Comparison of ENCODE assay signal across 21 cellular contexts in genomic region chr6:154757352-154758095, GRCh38. TPM values are rescaled to one million over a fixed set of nuclear protein-coding genes. Genes with fewer than 3 reads are reported as not detected.
DNase-seq lines count a peak whose midpoint lies in the region; ATAC-seq and TF ChIP-seq lines count a peak whose summit lies in the region.
"Had no signal": no experiment of that assay in that cellular context is flagged by ENCODE, and none has a peak within 500 bp of the region (broad histone marks: within the 10 kb centered on the region; RNA-seq: fewer than 3 reads in every experiment).

No MANE protein-coding gene starts in this region.

- no peak for TF ChIP-seq EP300 in SK-N-SH (IDR thresholded peaks at IDR 0.05; ENCODE audit: borderline replicate concordance in 1 of 2, low read depth in 1 of 2, low read length in 1 of 2)

- H3K4me1 ChIP-seq in SK-N-SH (ENCODE audit: control insufficient read depth in 1 of 2, insufficient read depth in 2 of 2, low read depth in 1 of 2, low read length in 1 of 2) (no peaks in the 10 kb centered on the region; a peak in 2 of 4 replicates), neutrophil (ENCODE audit: control insufficient read depth in 1 of 2, insufficient read depth in 1 of 2, low read depth in 1 of 2, low read length in 1 of 2) (peaks cover 2 to 9% of the 10 kb centered on the region in 2 experiments)
- H3K4me1 ChIP-seq: BLaER1, colonic mucosa had no signal

- H3K36me3 ChIP-seq in SK-N-SH (replicated peaks in 1 of 2; ENCODE audit: control insufficient read depth in 1 of 2, insufficient read depth in 2 of 2, low read length in 1 of 2) (peaks cover 0 to 9% of the 10 kb centered on the region in 2 experiments), neutrophil (no peaks in the 10 kb centered on the region)
- H3K36me3 ChIP-seq: colonic mucosa, gastroesophageal sphincter, ovary, upper lobe of left lung had no signal

- peaks cover 12% of the 10 kb centered on the region for H3F3A ChIP-seq in SK-N-SH (replicated peaks; ENCODE audit: insufficient read depth)

- TF ChIP-seq CTCF in SK-N-SH (IDR thresholded peaks at IDR 0.05) (no peak), RWPE1 (conservative IDR thresholded peaks at IDR 0.05; ENCODE audit: low read depth) (no peak), neutrophil (IDR thresholded peaks at IDR 0.05) (no peak)

- no peak for DNase-seq in SK-N-SH
- peak; percentile 12 for DNase-seq in RWPE1 (ENCODE audit: low spot score)
- DNase-seq in NCI-H187 treated with DMSO at 0.1 percent for 48 hours (lab: John Stamatoyannopoulos, UW) = no peak
- DNase-seq: 8988T; activated CD4-positive, alpha-beta T cell treated with anti-CD3 and anti-CD28 coated beads, Interleukin-2, amount 50 U/mL, for 1 hour; activated naive CD4-positive, alpha-beta T cell treated with Interleukin-2 at 50 U/mL for 16 hours; colonic mucosa; NCI-H2081; NCI-H524 treated with DMSO at 0.1 percent for 48 hours; ovary; stimulated activated naive CD8-positive, alpha-beta T cell treated with anti-CD3 and anti-CD28 coated beads, Interleukin-15, amount 100 ng/mL, for 72 hours; T-cell; upper lobe of left lung had no signal

- CTCF ChIA-PET in SK-N-SH (lab: Yijun Ruan, JAX) (interaction anchor here (0.9 kb wide), 1 partner anchor 14 kb away, joined by 3 read pairs; no protein-coding TSS in a partner anchor), RWPE1 (lab: Yijun Ruan, JAX) (interaction anchor here (0.5 to 0.6 kb wide), 2 partner anchors 57 to 571 kb away, joined by 3 read pairs; no protein-coding TSS in a partner anchor)

- 92% methylated on average over 3 of the region's 3 CpGs for WGBS in SK-N-SH (ENCODE audit: low lambda C conversion rate)

- H3K9ac ChIP-seq in SK-N-SH = no peak overlapping the region
- H3K9ac ChIP-seq: BLaER1, KMS-11 had no signal

- no peaks in the 10 kb centered on the region for H3K9me2 ChIP-seq in SK-N-SH

- H3K4me3 ChIP-seq in SK-N-SH (ENCODE audit: low read depth in 2 of 2, low read length in 1 of 2) (no peak overlapping the region), neutrophil (ENCODE audit: low read depth in 1 of 2, low read length in 1 of 2) (no peak overlapping the region)
- H3K4me3 ChIP-seq: BLaER1, colonic mucosa, gastroesophageal sphincter, ovary, upper lobe of left lung had no signal

- no peak overlapping the region for H3K27ac ChIP-seq in SK-N-SH (ENCODE audit: low read depth in 2 of 2, low read length in 1 of 2)
- H3K27ac ChIP-seq in RWPE1 = peak overlapping the region; percentile 66
- H3K27ac ChIP-seq in neutrophil = peak overlapping the region; percentile 32
- H3K27ac ChIP-seq: BLaER1, colonic mucosa, KMS-11, ovary, upper lobe of left lung had no signal

- H2AFZ ChIP-seq in SK-N-SH (ENCODE audit: low read depth) = no peak overlapping the region

- POLR2A ChIA-PET in SK-N-SH (lab: Yijun Ruan, JAX) = interaction anchor here (0.6 kb wide), 1 partner anchor 9 kb away, joined by 3 read pairs; no protein-coding TSS in a partner anchor
- POLR2A ChIA-PET in RWPE1 (lab: Yijun Ruan, JAX; ENCODE audit: low non-redundant PET) = no interaction called here

- no peak overlapping the region for H3K4me2 ChIP-seq in SK-N-SH
- H3K4me2 ChIP-seq: BLaER1, KMS-11 had no signal

- no peak for TF ChIP-seq RAD21 in SK-N-SH (IDR thresholded peaks at IDR 0.05; ENCODE audit: low read length)

- no peaks in the 10 kb centered on the region for H3K9me3 ChIP-seq in SK-N-SH
- no peaks in the 10 kb centered on the region for H3K9me3 ChIP-seq in neutrophil
- H3K9me3 ChIP-seq: colonic mucosa, gastroesophageal sphincter, ovary, upper lobe of left lung had no signal

- H3K79me2 ChIP-seq in SK-N-SH (ENCODE audit: insufficient read depth) = peaks cover 98% of the 10 kb centered on the region

- H4K20me1 ChIP-seq in SK-N-SH (ENCODE audit: insufficient read depth) = peaks cover 92% of the 10 kb centered on the region

- ATAC-seq in SK-N-SH treated with all-trans-retinoic acid at 6 μM for 48 hours (peak; percentile 30; the same call in 1 of the 3 replicates), esophagus mucosa (peak; percentile 9), HG03108 (IDR thresholded peaks at IDR 0.05; ENCODE audit: unreplicated experiment) (no peak), GM19324 (IDR thresholded peaks at IDR 0.05; ENCODE audit: low FRiP score, unreplicated experiment) (no peak)
- ATAC-seq: gastroesophageal sphincter; stimulated activated naive CD8-positive, alpha-beta T cell treated with anti-CD3 and anti-CD28 coated beads, Interleukin-15, amount 100 ng/mL, for 72 hours; T-cell had no signal

- H3K27me3 ChIP-seq in SK-N-SH (ENCODE audit: insufficient read depth) (no peaks in the 10 kb centered on the region), neutrophil (no peaks in the 10 kb centered on the region)
- H3K27me3 ChIP-seq: BLaER1, colonic mucosa, gastroesophageal sphincter, ovary, upper lobe of left lung had no signal

TF ChIP-seq in SK-N-SH treated with all-trans-retinoic acid at 6 μM for 48 hours, 23 proteins besides CTCF, POLR2A, EP300 and RAD21 (continues in another document):
- TF ChIP-seq BACH2 (CRISPR knock-in tag; IDR thresholded peaks at IDR 0.05; ENCODE audit: borderline replicate concordance) (no peak), ZNF70 (CRISPR knock-in tag; IDR thresholded peaks at IDR 0.05) (no peak), ZFP30 (CRISPR knock-in tag; IDR thresholded peaks at IDR 0.05) (no peak), ISL1 (CRISPR knock-in tag; IDR thresholded peaks at IDR 0.05) (no peak), TCF4 (CRISPR knock-in tag; IDR thresholded peaks at IDR 0.05; ENCODE audit: borderline replicate concordance) (no peak), ESRRG (CRISPR knock-in tag; IDR thresholded peaks at IDR 0.05) (no peak), PATZ1 (CRISPR knock-in tag; IDR thresholded peaks at IDR 0.05; ENCODE audit: borderline replicate concordance) (no peak), CSDC2 (CRISPR knock-in tag; IDR thresholded peaks at IDR 0.05) (no peak), RARB (CRISPR knock-in tag; IDR thresholded peaks at IDR 0.05) (no peak)

TF ChIP-seq in SK-N-SH, 30 proteins besides CTCF, POLR2A, EP300 and RAD21:
- TF ChIP-seq ZBTB33 (IDR thresholded peaks at IDR 0.05; ENCODE audit: borderline replicate concordance, low read depth) (no peak), CHD2 (IDR thresholded peaks at IDR 0.05; ENCODE audit: low read length, partially characterized antibody) (no peak)

RNA-seq across cellular contexts. Expression of gene SCAF8, which starts 24.3 kb away (rescaled TPM):
- 11.0 and 12.4 TPM in 2 replicates for polyA plus RNA-seq in SK-N-SH (2012; rRNA removed)
- 11.9 and 13.2 TPM in 2 replicates for polyA plus RNA-seq in SK-N-SH (2012; cell fraction: cytosol; rRNA removed)
- 12.2 and 20.8 TPM in 2 replicates for polyA plus RNA-seq in SK-N-SH (2012; cell fraction: nucleus; rRNA removed)
- 20.4 TPM for total RNA-seq in esophagus mucosa

Comparison
In these comparisons a context has a peak if more than half of its experiments do, and no peak if none do; other contexts are left out.
1. ATAC-seq: peak in SK-N-SH treated with all-trans-retinoic acid at 6 μM for 48 hours (single experiment) and esophagus mucosa (single experiment); none in HG03108 (single experiment) and GM19324 (single experiment).
2. H3K27ac ChIP-seq: peak in RWPE1 (single experiment) and neutrophil (single experiment); none in SK-N-SH (0 of 2).